ENCODE assay signal across 1 cellular context in the genomic region with DNA sequence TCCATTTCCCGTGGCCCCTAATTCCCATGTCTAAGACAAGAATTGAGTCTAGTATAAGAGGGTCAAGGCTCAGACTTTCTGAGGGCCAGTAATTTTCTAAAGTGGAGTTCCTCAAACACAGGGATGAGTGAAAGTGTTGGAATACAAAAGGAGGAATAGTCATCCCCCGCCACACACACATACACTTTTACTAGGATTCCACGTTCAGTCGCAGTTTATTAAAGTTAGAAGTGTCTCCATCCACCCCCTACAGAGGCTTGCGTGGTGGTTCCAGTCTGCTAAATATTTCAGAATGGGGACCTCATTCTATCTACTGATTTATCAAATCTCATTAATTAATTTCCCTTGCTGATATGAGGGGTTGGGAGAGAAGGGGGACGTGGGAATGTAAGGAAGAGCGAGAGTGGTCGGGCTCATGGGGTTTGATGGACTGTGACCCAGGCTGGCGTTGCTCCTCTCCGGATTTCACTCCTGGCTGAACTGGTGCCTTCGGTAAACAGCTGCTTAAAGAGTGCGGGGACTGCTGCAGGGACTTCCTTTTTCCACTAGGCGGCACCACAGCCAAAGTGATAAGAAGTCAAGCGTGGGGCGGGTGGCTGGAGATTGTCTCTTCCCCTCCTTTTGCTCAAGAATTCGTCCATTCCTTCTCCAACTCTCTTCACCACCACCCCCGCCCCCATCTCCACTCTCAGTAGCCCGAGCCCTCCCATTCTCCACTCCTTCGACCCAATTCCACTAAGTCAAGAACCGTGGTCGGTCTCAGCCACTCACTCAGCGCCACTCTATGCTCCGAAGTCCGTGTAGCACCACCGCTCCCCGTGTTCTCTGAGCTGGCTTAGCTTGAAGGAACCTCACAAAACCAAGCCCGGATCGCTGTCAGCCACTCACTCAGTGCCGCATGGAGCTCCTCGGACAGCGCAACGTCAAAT.
A peak's percentile ranks its signal among the peaks of the same experiment; 100 is the strongest.
TF ChIP-seq lines count a peak whose summit lies in the region.

No MANE protein-coding gene starts in this region.

TF ChIP-seq in GM12878, 131 proteins besides CTCF, POLR2A, EP300 and RAD21 (continued from another document and continues in another):
- TF ChIP-seq, protein P1, sequence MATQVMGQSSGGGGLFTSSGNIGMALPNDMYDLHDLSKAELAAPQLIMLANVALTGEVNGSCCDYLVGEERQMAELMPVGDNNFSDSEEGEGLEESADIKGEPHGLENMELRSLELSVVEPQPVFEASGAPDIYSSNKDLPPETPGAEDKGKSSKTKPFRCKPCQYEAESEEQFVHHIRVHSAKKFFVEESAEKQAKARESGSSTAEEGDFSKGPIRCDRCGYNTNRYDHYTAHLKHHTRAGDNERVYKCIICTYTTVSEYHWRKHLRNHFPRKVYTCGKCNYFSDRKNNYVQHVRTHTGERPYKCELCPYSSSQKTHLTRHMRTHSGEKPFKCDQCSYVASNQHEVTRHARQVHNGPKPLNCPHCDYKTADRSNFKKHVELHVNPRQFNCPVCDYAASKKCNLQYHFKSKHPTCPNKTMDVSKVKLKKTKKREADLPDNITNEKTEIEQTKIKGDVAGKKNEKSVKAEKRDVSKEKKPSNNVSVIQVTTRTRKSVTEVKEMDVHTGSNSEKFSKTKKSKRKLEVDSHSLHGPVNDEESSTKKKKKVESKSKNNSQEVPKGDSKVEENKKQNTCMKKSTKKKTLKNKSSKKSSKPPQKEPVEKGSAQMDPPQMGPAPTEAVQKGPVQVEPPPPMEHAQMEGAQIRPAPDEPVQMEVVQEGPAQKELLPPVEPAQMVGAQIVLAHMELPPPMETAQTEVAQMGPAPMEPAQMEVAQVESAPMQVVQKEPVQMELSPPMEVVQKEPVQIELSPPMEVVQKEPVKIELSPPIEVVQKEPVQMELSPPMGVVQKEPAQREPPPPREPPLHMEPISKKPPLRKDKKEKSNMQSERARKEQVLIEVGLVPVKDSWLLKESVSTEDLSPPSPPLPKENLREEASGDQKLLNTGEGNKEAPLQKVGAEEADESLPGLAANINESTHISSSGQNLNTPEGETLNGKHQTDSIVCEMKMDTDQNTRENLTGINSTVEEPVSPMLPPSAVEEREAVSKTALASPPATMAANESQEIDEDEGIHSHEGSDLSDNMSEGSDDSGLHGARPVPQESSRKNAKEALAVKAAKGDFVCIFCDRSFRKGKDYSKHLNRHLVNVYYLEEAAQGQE (IDR thresholded peaks at IDR 0.05; ENCODE audit: low read depth, low read length), result no peak
- TF ChIP-seq, protein P2, sequence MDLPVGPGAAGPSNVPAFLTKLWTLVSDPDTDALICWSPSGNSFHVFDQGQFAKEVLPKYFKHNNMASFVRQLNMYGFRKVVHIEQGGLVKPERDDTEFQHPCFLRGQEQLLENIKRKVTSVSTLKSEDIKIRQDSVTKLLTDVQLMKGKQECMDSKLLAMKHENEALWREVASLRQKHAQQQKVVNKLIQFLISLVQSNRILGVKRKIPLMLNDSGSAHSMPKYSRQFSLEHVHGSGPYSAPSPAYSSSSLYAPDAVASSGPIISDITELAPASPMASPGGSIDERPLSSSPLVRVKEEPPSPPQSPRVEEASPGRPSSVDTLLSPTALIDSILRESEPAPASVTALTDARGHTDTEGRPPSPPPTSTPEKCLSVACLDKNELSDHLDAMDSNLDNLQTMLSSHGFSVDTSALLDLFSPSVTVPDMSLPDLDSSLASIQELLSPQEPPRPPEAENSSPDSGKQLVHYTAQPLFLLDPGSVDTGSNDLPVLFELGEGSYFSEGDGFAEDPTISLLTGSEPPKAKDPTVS (IDR thresholded peaks at IDR 0.05; ENCODE audit: low read depth, low read length), result no peak
- TF ChIP-seq, protein P3, sequence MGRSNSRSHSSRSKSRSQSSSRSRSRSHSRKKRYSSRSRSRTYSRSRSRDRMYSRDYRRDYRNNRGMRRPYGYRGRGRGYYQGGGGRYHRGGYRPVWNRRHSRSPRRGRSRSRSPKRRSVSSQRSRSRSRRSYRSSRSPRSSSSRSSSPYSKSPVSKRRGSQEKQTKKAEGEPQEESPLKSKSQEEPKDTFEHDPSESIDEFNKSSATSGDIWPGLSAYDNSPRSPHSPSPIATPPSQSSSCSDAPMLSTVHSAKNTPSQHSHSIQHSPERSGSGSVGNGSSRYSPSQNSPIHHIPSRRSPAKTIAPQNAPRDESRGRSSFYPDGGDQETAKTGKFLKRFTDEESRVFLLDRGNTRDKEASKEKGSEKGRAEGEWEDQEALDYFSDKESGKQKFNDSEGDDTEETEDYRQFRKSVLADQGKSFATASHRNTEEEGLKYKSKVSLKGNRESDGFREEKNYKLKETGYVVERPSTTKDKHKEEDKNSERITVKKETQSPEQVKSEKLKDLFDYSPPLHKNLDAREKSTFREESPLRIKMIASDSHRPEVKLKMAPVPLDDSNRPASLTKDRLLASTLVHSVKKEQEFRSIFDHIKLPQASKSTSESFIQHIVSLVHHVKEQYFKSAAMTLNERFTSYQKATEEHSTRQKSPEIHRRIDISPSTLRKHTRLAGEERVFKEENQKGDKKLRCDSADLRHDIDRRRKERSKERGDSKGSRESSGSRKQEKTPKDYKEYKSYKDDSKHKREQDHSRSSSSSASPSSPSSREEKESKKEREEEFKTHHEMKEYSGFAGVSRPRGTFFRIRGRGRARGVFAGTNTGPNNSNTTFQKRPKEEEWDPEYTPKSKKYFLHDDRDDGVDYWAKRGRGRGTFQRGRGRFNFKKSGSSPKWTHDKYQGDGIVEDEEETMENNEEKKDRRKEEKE (IDR thresholded peaks at IDR 0.05), result no peak
- TF ChIP-seq TCF12 (IDR thresholded peaks at IDR 0.05; ENCODE audit: low read depth, low read length) (peak; percentile 71; the same call in 1 of the 2 replicates), SREBF2 (IDR thresholded peaks at IDR 0.05; ENCODE audit: low read length) (no peak), BHLHE40 (IDR thresholded peaks at IDR 0.05; ENCODE audit: borderline replicate concordance in 1 of 2, low read depth in 2 of 2, low read length in 1 of 2) (peak; percentile 8 to 26; a peak in 1 of 4 replicates), SIX5 (IDR thresholded peaks at IDR 0.05; ENCODE audit: low read depth, low read length, severe bottlenecking) (peak; percentile 9), NR2F1 (conservative IDR thresholded peaks at IDR 0.05) (no peak), TBL1XR1 (IDR thresholded peaks at IDR 0.05; ENCODE audit: low read depth, low read length) (no peak), JUND (IDR thresholded peaks at IDR 0.05; ENCODE audit: low read depth, low read length) (no peak), YBX1 (IDR thresholded peaks at IDR 0.05) (no peak), SMC3 (IDR thresholded peaks at IDR 0.05; ENCODE audit: borderline replicate concordance, low read length) (peak; percentile 83), RUNX3 (IDR thresholded peaks at IDR 0.05; ENCODE audit: low read length) (no peak), ZZZ3 (IDR thresholded peaks at IDR 0.05; ENCODE audit: control insufficient read depth, insufficient read length, low read depth) (no peak), SRF (IDR thresholded peaks at IDR 0.05; ENCODE audit: low read depth in 2 of 2, low read length in 2 of 2) (no peak), FOXM1 (IDR thresholded peaks at IDR 0.05; ENCODE audit: low read depth, low read length) (no peak), RAD51 (IDR thresholded peaks at IDR 0.05) (no peak), RCOR1 (conservative IDR thresholded peaks at IDR 0.05; ENCODE audit: low read depth, low read length) (no peak), NBN (IDR thresholded peaks at IDR 0.05) (peak; percentile 88), ZSCAN29 (IDR thresholded peaks at IDR 0.05) (no peak; the same call in 1 of the 2 replicates), SUZ12 (IDR thresholded peaks at IDR 0.05; ENCODE audit: unreplicated experiment) (no peak), GABPA (IDR thresholded peaks at IDR 0.05; ENCODE audit: low read depth) (no peak), SMAD1 (IDR thresholded peaks at IDR 0.05; ENCODE audit: low read depth, partially characterized antibody) (no peak), CHD2 (IDR thresholded peaks at IDR 0.05; ENCODE audit: borderline replicate concordance, low read depth, low read length) (no peak), ZBED1 (IDR thresholded peaks at IDR 0.05; ENCODE audit: borderline replicate concordance) (no peak), MTA2 (IDR thresholded peaks at IDR 0.05; ENCODE audit: low read depth) (peak; percentile 43; the same call in 1 of the 2 replicates), KLF5 (IDR thresholded peaks at IDR 0.05; ENCODE audit: partially characterized antibody) (no peak), HDAC6 (IDR thresholded peaks at IDR 0.05; ENCODE audit: unreplicated experiment) (no peak), ZNF274 (IDR thresholded peaks at IDR 0.05; ENCODE audit: insufficient read depth, insufficient read length) (no peak)
- TF ChIP-seq, protein P4, sequence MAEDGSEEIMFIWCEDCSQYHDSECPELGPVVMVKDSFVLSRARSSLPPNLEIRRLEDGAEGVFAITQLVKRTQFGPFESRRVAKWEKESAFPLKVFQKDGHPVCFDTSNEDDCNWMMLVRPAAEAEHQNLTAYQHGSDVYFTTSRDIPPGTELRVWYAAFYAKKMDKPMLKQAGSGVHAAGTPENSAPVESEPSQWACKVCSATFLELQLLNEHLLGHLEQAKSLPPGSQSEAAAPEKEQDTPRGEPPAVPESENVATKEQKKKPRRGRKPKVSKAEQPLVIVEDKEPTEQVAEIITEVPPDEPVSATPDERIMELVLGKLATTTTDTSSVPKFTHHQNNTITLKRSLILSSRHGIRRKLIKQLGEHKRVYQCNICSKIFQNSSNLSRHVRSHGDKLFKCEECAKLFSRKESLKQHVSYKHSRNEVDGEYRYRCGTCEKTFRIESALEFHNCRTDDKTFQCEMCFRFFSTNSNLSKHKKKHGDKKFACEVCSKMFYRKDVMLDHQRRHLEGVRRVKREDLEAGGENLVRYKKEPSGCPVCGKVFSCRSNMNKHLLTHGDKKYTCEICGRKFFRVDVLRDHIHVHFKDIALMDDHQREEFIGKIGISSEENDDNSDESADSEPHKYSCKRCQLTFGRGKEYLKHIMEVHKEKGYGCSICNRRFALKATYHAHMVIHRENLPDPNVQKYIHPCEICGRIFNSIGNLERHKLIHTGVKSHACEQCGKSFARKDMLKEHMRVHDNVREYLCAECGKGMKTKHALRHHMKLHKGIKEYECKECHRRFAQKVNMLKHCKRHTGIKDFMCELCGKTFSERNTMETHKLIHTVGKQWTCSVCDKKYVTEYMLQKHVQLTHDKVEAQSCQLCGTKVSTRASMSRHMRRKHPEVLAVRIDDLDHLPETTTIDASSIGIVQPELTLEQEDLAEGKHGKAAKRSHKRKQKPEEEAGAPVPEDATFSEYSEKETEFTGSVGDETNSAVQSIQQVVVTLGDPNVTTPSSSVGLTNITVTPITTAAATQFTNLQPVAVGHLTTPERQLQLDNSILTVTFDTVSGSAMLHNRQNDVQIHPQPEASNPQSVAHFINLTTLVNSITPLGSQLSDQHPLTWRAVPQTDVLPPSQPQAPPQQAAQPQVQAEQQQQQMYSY (CRISPR knock-in tag; IDR thresholded peaks at IDR 0.05), result no peak
- TF ChIP-seq, protein P5, sequence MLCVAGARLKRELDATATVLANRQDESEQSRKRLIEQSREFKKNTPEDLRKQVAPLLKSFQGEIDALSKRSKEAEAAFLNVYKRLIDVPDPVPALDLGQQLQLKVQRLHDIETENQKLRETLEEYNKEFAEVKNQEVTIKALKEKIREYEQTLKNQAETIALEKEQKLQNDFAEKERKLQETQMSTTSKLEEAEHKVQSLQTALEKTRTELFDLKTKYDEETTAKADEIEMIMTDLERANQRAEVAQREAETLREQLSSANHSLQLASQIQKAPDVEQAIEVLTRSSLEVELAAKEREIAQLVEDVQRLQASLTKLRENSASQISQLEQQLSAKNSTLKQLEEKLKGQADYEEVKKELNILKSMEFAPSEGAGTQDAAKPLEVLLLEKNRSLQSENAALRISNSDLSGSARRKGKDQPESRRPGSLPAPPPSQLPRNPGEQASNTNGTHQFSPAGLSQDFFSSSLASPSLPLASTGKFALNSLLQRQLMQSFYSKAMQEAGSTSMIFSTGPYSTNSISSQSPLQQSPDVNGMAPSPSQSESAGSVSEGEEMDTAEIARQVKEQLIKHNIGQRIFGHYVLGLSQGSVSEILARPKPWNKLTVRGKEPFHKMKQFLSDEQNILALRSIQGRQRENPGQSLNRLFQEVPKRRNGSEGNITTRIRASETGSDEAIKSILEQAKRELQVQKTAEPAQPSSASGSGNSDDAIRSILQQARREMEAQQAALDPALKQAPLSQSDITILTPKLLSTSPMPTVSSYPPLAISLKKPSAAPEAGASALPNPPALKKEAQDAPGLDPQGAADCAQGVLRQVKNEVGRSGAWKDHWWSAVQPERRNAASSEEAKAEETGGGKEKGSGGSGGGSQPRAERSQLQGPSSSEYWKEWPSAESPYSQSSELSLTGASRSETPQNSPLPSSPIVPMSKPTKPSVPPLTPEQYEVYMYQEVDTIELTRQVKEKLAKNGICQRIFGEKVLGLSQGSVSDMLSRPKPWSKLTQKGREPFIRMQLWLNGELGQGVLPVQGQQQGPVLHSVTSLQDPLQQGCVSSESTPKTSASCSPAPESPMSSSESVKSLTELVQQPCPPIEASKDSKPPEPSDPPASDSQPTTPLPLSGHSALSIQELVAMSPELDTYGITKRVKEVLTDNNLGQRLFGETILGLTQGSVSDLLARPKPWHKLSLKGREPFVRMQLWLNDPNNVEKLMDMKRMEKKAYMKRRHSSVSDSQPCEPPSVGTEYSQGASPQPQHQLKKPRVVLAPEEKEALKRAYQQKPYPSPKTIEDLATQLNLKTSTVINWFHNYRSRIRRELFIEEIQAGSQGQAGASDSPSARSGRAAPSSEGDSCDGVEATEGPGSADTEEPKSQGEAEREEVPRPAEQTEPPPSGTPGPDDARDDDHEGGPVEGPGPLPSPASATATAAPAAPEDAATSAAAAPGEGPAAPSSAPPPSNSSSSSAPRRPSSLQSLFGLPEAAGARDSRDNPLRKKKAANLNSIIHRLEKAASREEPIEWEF (IDR thresholded peaks at IDR 0.05; ENCODE audit: insufficient replicate concordance, low read depth, low read length), result no peak
- TF ChIP-seq, protein P6, sequence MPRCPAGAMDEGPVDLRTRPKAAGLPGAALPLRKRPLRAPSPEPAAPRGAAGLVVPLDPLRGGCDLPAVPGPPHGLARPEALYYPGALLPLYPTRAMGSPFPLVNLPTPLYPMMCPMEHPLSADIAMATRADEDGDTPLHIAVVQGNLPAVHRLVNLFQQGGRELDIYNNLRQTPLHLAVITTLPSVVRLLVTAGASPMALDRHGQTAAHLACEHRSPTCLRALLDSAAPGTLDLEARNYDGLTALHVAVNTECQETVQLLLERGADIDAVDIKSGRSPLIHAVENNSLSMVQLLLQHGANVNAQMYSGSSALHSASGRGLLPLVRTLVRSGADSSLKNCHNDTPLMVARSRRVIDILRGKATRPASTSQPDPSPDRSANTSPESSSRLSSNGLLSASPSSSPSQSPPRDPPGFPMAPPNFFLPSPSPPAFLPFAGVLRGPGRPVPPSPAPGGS (IDR thresholded peaks at IDR 0.05; ENCODE audit: borderline replicate concordance, insufficient read depth, low read depth, low read length, poor library complexity, severe bottlenecking), result no peak
- TF ChIP-seq, protein P7, sequence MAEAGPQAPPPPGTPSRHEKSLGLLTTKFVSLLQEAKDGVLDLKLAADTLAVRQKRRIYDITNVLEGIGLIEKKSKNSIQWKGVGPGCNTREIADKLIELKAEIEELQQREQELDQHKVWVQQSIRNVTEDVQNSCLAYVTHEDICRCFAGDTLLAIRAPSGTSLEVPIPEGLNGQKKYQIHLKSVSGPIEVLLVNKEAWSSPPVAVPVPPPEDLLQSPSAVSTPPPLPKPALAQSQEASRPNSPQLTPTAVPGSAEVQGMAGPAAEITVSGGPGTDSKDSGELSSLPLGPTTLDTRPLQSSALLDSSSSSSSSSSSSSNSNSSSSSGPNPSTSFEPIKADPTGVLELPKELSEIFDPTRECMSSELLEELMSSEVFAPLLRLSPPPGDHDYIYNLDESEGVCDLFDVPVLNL (IDR thresholded peaks at IDR 0.05; ENCODE audit: low read depth, low read length), result no peak
